2 cellular contexts compared by ENCODE assay signal in the genomic region with DNA sequence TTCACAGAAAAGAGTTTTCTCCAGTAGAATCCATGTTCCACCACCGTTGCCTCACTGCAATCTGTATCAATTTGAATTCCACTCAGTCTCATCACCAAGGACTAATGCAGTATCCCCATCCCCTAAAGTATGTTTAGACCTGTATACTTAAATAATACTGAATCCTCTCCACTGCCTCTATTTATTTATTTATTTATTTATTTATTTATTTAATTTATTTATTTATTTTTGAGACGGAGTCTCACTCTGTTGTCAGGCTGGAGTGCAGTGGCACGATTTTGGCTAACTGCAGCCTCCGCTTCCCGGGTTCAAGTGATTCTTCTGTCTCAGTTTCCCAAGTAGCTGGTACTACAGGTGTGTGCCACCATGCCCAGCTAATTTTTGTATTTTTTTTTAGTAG.
DNase-seq lines count a peak whose midpoint lies in the region; ATAC-seq, FAIRE-seq and TF ChIP-seq lines count a peak whose summit lies in the region.
"Not testable (repeated sequence)": the region's sequence is repeated elsewhere in the genome, so short reads cannot be mapped to it uniquely, and the experiment has no call there.

No MANE protein-coding gene starts in this region.

- not testable (repeated sequence) for H3K4me2 ChIP-seq in A549

- TF ChIP-seq POLR2A in A549 (IDR thresholded peaks at IDR 0.05; ENCODE audit: low read length): not testable (repeated sequence)

- not testable (repeated sequence) for H3K9me3 ChIP-seq in A549; HEK293 (ENCODE audit: control insufficient read depth, insufficient read depth, low read depth, low read length)

- not testable (repeated sequence) for TF ChIP-seq CTCF in A549 (IDR thresholded peaks at IDR 0.05); HEK293 (tag by site-specific recombination; IDR thresholded peaks at IDR 0.05)

- CTCF ChIA-PET in A549 (lab: Yijun Ruan, JAX): interaction anchor here (1.0 kb wide), 1 partner anchor 283 kb away, joined by 3 read pairs; no protein-coding TSS in a partner anchor
- CTCF ChIA-PET in HEK293 (lab: Yijun Ruan, JAX): not testable (repeated sequence)

- not testable (repeated sequence) for TF ChIP-seq EP300 in A549 (IDR thresholded peaks at IDR 0.05)

- FAIRE-seq in A549 (lab: Jason Lieb, UNC): not testable (repeated sequence)

- H3K27ac ChIP-seq in A549; HEK293 (ENCODE audit: extremely low read depth, low read depth, low read length): not testable (repeated sequence)

- not testable (repeated sequence) for ATAC-seq in A549

- not testable (repeated sequence) for H3K36me3 ChIP-seq in HEK293 (ENCODE audit: control insufficient read depth in 2 of 2, insufficient read depth in 1 of 2, low read length in 2 of 2)

- not testable (repeated sequence) for DNase-seq in A549 (ENCODE audit: low read depth in 1 of 2, low spot score in 1 of 2)

- not testable (repeated sequence) for TF ChIP-seq RAD21 in A549 (conservative IDR thresholded peaks at IDR 0.05 in 1 of 2, IDR thresholded peaks at IDR 0.05 in 1 of 2)

- H3K4me3 ChIP-seq in A549; HEK293 (ENCODE audit: low read depth, low read length): not testable (repeated sequence)

- H3K4me1 ChIP-seq in A549; HEK293 (ENCODE audit: control insufficient read depth, insufficient read depth, low read length): not testable (repeated sequence)

- POLR2A ChIA-PET in A549 (lab: Yijun Ruan, JAX); HEK293 (lab: Yijun Ruan, JAX): not testable (repeated sequence)

- WGBS in A549 (ENCODE audit: missing lambda C conversion rate): 57% methylated on average over 5 of the region's 5 CpGs

TF ChIP-seq in A549, 52 proteins besides CTCF, POLR2A, EP300 and RAD21:
- TF ChIP-seq ZC3H11A (IDR thresholded peaks at IDR 0.05): peak; percentile 72

TF ChIP-seq in HEK293, 187 proteins besides CTCF, POLR2A, EP300 and RAD21:
- peak; percentile 41 for TF ChIP-seq ZNF555 (tag by site-specific recombination; conservative IDR thresholded peaks at IDR 0.05)
- TF ChIP-seq ZBTB8A (tag by site-specific recombination; IDR thresholded peaks at IDR 0.05): peak; percentile 47
- TF ChIP-seq ZNF560 (tag by site-specific recombination; IDR thresholded peaks at IDR 0.05; ENCODE audit: borderline replicate concordance): 0 out of 2 replicates have a peak, but pooled peaks have one; percentile 11
- peak; percentile 76; the same call in 1 of the 2 replicates for TF ChIP-seq ZNF394 (tag by site-specific recombination; IDR thresholded peaks at IDR 0.05; ENCODE audit: borderline replicate concordance)
- TF ChIP-seq ZXDB (tag by site-specific recombination; IDR thresholded peaks at IDR 0.05): 0 out of 2 replicates have a peak, but pooled peaks have one; percentile 21
- TF ChIP-seq, protein P1, sequence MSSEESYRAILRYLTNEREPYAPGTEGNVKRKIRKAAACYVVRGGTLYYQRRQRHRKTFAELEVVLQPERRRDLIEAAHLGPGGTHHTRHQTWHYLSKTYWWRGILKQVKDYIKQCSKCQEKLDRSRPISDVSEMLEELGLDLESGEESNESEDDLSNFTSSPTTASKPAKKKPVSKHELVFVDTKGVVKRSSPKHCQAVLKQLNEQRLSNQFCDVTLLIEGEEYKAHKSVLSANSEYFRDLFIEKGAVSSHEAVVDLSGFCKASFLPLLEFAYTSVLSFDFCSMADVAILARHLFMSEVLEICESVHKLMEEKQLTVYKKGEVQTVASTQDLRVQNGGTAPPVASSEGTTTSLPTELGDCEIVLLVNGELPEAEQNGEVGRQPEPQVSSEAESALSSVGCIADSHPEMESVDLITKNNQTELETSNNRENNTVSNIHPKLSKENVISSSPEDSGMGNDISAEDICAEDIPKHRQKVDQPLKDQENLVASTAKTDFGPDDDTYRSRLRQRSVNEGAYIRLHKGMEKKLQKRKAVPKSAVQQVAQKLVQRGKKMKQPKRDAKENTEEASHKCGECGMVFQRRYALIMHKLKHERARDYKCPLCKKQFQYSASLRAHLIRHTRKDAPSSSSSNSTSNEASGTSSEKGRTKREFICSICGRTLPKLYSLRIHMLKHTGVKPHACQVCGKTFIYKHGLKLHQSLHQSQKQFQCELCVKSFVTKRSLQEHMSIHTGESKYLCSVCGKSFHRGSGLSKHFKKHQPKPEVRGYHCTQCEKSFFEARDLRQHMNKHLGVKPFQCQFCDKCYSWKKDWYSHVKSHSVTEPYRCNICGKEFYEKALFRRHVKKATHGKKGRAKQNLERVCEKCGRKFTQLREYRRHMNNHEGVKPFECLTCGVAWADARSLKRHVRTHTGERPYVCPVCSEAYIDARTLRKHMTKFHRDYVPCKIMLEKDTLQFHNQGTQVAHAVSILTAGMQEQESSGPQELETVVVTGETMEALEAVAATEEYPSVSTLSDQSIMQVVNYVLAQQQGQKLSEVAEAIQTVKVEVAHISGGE (tag by site-specific recombination; conservative IDR thresholded peaks at IDR 0.05; ENCODE audit: low read depth): 0 out of 2 replicates have a peak, but pooled peaks have one; percentile 41
- TF ChIP-seq ZNF654 (tag by site-specific recombination; IDR thresholded peaks at IDR 0.05; ENCODE audit: low read depth): peak; percentile 13; the same call in 1 of the 2 replicates
- peak; percentile 58 for TF ChIP-seq ZNF426 (tag by site-specific recombination; IDR thresholded peaks at IDR 0.05)
- TF ChIP-seq ZNF140 (tag by site-specific recombination; IDR thresholded peaks at IDR 0.05): peak; percentile 39; the same call in 1 of the 2 replicates
- TF ChIP-seq, protein P2, sequence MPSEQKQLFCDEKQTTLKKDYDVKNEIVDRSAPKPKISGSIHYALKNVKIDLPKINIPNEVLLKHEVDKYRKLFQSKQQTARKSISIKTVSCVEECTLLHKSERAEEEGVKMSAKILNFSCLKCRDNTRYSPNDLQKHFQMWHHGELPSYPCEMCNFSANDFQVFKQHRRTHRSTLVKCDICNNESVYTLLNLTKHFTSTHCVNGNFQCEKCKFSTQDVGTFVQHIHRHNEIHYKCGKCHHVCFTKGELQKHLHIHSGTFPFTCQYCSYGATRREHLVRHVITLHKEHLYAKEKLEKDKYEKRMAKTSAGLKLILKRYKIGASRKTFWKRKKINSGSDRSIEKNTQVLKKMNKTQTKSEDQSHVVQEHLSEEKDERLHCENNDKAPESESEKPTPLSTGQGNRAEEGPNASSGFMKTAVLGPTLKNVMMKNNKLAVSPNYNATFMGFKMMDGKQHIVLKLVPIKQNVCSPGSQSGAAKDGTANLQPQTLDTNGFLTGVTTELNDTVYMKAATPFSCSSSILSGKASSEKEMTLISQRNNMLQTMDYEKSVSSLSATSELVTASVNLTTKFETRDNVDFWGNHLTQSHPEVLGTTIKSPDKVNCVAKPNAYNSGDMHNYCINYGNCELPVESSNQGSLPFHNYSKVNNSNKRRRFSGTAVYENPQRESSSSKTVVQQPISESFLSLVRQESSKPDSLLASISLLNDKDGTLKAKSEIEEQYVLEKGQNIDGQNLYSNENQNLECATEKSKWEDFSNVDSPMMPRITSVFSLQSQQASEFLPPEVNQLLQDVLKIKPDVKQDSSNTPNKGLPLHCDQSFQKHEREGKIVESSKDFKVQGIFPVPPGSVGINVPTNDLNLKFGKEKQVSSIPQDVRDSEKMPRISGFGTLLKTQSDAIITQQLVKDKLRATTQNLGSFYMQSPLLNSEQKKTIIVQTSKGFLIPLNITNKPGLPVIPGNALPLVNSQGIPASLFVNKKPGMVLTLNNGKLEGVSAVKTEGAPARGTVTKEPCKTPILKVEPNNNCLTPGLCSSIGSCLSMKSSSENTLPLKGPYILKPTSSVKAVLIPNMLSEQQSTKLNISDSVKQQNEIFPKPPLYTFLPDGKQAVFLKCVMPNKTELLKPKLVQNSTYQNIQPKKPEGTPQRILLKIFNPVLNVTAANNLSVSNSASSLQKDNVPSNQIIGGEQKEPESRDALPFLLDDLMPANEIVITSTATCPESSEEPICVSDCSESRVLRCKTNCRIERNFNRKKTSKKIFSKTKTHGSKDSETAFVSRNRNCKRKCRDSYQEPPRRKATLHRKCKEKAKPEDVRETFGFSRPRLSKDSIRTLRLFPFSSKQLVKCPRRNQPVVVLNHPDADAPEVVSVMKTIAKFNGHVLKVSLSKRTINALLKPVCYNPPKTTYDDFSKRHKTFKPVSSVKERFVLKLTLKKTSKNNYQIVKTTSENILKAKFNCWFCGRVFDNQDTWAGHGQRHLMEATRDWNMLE (tag by site-specific recombination; conservative IDR thresholded peaks at IDR 0.05; ENCODE audit: low read depth): peak; percentile 66
